ENCODE assay signal across 1 cellular context in genomic region chr3:151379083-151379734, GRCh38.
TF ChIP-seq lines count a peak whose summit lies in the region.

No MANE protein-coding gene starts in this region.

TF ChIP-seq in K562, 482 proteins besides CTCF, POLR2A, EP300 and RAD21 (continued from another document):
- TF ChIP-seq CLOCK (CRISPR knock-in tag; IDR thresholded peaks at IDR 0.05; ENCODE audit: borderline replicate concordance) (no peak), CREB1 (IDR thresholded peaks at IDR 0.05) (no peak), CREB1 (CRISPR knock-in tag; IDR thresholded peaks at IDR 0.05) (no peak), ATF1 (CRISPR knock-in tag; IDR thresholded peaks at IDR 0.05) (no peak), ATF1 (tag; IDR thresholded peaks at IDR 0.05) (no peak), ZNF165 (CRISPR knock-in tag; IDR thresholded peaks at IDR 0.05; ENCODE audit: borderline replicate concordance) (no peak), MAFF (IDR thresholded peaks at IDR 0.05; ENCODE audit: low read length) (no peak), ZNF24 (IDR thresholded peaks at IDR 0.05) (no peak)
- TF ChIP-seq, protein P1, sequence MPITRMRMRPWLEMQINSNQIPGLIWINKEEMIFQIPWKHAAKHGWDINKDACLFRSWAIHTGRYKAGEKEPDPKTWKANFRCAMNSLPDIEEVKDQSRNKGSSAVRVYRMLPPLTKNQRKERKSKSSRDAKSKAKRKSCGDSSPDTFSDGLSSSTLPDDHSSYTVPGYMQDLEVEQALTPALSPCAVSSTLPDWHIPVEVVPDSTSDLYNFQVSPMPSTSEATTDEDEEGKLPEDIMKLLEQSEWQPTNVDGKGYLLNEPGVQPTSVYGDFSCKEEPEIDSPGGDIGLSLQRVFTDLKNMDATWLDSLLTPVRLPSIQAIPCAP (CRISPR knock-in tag; IDR thresholded peaks at IDR 0.05; ENCODE audit: borderline replicate concordance) = no peak
- TF ChIP-seq, protein P2, sequence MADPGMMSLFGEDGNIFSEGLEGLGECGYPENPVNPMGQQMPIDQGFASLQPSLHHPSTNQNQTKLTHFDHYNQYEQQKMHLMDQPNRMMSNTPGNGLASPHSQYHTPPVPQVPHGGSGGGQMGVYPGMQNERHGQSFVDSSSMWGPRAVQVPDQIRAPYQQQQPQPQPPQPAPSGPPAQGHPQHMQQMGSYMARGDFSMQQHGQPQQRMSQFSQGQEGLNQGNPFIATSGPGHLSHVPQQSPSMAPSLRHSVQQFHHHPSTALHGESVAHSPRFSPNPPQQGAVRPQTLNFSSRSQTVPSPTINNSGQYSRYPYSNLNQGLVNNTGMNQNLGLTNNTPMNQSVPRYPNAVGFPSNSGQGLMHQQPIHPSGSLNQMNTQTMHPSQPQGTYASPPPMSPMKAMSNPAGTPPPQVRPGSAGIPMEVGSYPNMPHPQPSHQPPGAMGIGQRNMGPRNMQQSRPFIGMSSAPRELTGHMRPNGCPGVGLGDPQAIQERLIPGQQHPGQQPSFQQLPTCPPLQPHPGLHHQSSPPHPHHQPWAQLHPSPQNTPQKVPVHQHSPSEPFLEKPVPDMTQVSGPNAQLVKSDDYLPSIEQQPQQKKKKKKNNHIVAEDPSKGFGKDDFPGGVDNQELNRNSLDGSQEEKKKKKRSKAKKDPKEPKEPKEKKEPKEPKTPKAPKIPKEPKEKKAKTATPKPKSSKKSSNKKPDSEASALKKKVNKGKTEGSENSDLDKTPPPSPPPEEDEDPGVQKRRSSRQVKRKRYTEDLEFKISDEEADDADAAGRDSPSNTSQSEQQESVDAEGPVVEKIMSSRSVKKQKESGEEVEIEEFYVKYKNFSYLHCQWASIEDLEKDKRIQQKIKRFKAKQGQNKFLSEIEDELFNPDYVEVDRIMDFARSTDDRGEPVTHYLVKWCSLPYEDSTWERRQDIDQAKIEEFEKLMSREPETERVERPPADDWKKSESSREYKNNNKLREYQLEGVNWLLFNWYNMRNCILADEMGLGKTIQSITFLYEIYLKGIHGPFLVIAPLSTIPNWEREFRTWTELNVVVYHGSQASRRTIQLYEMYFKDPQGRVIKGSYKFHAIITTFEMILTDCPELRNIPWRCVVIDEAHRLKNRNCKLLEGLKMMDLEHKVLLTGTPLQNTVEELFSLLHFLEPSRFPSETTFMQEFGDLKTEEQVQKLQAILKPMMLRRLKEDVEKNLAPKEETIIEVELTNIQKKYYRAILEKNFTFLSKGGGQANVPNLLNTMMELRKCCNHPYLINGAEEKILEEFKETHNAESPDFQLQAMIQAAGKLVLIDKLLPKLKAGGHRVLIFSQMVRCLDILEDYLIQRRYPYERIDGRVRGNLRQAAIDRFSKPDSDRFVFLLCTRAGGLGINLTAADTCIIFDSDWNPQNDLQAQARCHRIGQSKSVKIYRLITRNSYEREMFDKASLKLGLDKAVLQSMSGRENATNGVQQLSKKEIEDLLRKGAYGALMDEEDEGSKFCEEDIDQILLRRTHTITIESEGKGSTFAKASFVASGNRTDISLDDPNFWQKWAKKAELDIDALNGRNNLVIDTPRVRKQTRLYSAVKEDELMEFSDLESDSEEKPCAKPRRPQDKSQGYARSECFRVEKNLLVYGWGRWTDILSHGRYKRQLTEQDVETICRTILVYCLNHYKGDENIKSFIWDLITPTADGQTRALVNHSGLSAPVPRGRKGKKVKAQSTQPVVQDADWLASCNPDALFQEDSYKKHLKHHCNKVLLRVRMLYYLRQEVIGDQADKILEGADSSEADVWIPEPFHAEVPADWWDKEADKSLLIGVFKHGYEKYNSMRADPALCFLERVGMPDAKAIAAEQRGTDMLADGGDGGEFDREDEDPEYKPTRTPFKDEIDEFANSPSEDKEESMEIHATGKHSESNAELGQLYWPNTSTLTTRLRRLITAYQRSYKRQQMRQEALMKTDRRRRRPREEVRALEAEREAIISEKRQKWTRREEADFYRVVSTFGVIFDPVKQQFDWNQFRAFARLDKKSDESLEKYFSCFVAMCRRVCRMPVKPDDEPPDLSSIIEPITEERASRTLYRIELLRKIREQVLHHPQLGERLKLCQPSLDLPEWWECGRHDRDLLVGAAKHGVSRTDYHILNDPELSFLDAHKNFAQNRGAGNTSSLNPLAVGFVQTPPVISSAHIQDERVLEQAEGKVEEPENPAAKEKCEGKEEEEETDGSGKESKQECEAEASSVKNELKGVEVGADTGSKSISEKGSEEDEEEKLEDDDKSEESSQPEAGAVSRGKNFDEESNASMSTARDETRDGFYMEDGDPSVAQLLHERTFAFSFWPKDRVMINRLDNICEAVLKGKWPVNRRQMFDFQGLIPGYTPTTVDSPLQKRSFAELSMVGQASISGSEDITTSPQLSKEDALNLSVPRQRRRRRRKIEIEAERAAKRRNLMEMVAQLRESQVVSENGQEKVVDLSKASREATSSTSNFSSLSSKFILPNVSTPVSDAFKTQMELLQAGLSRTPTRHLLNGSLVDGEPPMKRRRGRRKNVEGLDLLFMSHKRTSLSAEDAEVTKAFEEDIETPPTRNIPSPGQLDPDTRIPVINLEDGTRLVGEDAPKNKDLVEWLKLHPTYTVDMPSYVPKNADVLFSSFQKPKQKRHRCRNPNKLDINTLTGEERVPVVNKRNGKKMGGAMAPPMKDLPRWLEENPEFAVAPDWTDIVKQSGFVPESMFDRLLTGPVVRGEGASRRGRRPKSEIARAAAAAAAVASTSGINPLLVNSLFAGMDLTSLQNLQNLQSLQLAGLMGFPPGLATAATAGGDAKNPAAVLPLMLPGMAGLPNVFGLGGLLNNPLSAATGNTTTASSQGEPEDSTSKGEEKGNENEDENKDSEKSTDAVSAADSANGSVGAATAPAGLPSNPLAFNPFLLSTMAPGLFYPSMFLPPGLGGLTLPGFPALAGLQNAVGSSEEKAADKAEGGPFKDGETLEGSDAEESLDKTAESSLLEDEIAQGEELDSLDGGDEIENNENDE (IDR thresholded peaks at IDR 0.05; ENCODE audit: low read depth, low read length) = no peak
